ENCODE assay signal across 8 cellular contexts in genomic region chr4:101790521-101791188, GRCh38. TPM values are rescaled to one million over a fixed set of nuclear protein-coding genes. Genes with fewer than 3 reads are reported as not detected.
DNase-seq lines count a peak whose midpoint lies in the region; ATAC-seq and TF ChIP-seq lines count a peak whose summit lies in the region.

Gene BANK1 (plus strand): TSS chr4:101790730. CDS start chr4:101790881, 151 bp downstream.

- H3K4me1 ChIP-seq in Karpas-422 (ENCODE audit: low read length) (peaks cover 58% of the 10 kb centered on the region), ectodermal cell (ENCODE audit: control insufficient read depth, insufficient read depth, low read length) (peaks cover 4% of the 10 kb centered on the region), liver (ENCODE audit: control insufficient read depth in 4 of 4, insufficient read depth in 4 of 4, low read length in 3 of 4) (peaks cover 0 to 11% (median 5%) of the 10 kb centered on the region in 4 donors)

- peak; percentile 89 for DNase-seq in GM06990 (ENCODE audit: extremely low read depth, insufficient read length)
- DNase-seq in Karpas-422: peak; percentile 96
- DNase-seq in WTC11 (ENCODE audit: low spot score): peak; percentile 85
- DNase-seq in stimulated activated CD8-positive, alpha-beta memory T cell treated with anti-CD3 and anti-CD28 coated beads, Interleukin-4, amount 100 ng/mL, for 48 hours: peak; percentile 51
- DNase-seq in NCI-H1417 treated with DMSO at 0.1 percent for 48 hours (lab: John Stamatoyannopoulos, UW): no peak

- H3K36me3 ChIP-seq in GM06990 (ENCODE audit: control insufficient read depth, insufficient read depth, low read length) (no peaks in the 10 kb centered on the region), Karpas-422 (ENCODE audit: insufficient read depth, low read length) (no peaks in the 10 kb centered on the region), ectodermal cell (ENCODE audit: control insufficient read depth, insufficient read depth, low read length) (no peaks in the 10 kb centered on the region), liver (ENCODE audit: control insufficient read depth in 4 of 4, insufficient read depth in 3 of 4, low read depth in 1 of 4, low read length in 3 of 4) (no peaks in the 10 kb centered on the region)

- H3K27me3 Mint-ChIP-seq in WTC11 (ENCODE audit: low read depth): peaks cover 3% of the 10 kb centered on the region; the same call in 1 of the 2 replicates

- peak within 1 kb of the TSS; percentile 93 for H3K27ac ChIP-seq in Karpas-422 (ENCODE audit: low read length)
- no peak within 1 kb of the TSS for H3K27ac ChIP-seq in ectodermal cell (ENCODE audit: insufficient read depth, low read depth, low read length, poor library complexity, severe bottlenecking)
- no peak within 1 kb of the TSS for H3K27ac ChIP-seq in liver (ENCODE audit: low read depth in 1 of 2, low read length in 2 of 2)

- peak within 1 kb of the TSS; percentile 82; the same call in 1 of the 2 replicates for H3K27ac Mint-ChIP-seq in WTC11

- no peaks in the 10 kb centered on the region for H4K20me1 ChIP-seq in Karpas-422 (ENCODE audit: insufficient read depth, low read depth, low read length)

- POLR2A ChIA-PET in WTC11 (lab: Charles Lee): no interaction called here

- peak; percentile 100 for ATAC-seq in GM21786 (IDR thresholded peaks at IDR 0.05; ENCODE audit: unreplicated experiment)
- ATAC-seq in WTC11: peak; percentile 94

- 21 to 26% methylated on average over 45 of the region's 45 CpGs for WGBS in ectodermal cell, 2 experiments
- 6% methylated on average over 45 of the region's 45 CpGs for WGBS in liver

- CTCF ChIA-PET in WTC11 (lab: Charles Lee): no interaction called here

- H3K9me3 Mint-ChIP-seq in WTC11: peaks cover 11% of the 10 kb centered on the region

- no peaks in the 10 kb centered on the region for H3K9me2 ChIP-seq in Karpas-422 (replicated peaks; ENCODE audit: insufficient read depth, low read length)

- H3K4me3 ChIP-seq in GM06990 (replicated peaks; ENCODE audit: low read depth, low read length): peak within 1 kb of the TSS; percentile 75
- peak within 1 kb of the TSS; percentile 91 for H3K4me3 ChIP-seq in Karpas-422 (ENCODE audit: low read length)
- H3K4me3 ChIP-seq in ectodermal cell (ENCODE audit: insufficient read depth, low read depth, low read length): peak within 1 kb of the TSS; percentile 39
- peak within 1 kb of the TSS in 2 of 3 donors; percentile 55 to 59 for H3K4me3 ChIP-seq in liver (ENCODE audit: low read depth in 1 of 3, low read length in 3 of 3)

- H3K79me2 ChIP-seq in Karpas-422 (ENCODE audit: low read length): peaks cover 47% of the 10 kb centered on the region

- H3K4me1 Mint-ChIP-seq in WTC11: peaks cover 17% of the 10 kb centered on the region

- peak within 1 kb of the TSS; percentile 64; the same call in 1 of the 2 replicates for H2AFZ ChIP-seq in Karpas-422 (ENCODE audit: low read length)

- H3K4me3 Mint-ChIP-seq in WTC11: peak within 1 kb of the TSS; percentile 69

- TF ChIP-seq CTCF in GM06990 (IDR thresholded peaks at IDR 0.05; ENCODE audit: insufficient read depth, low read length, poor library complexity, severe bottlenecking): peak; percentile 59
- TF ChIP-seq CTCF in WTC11 (IDR thresholded peaks at IDR 0.05): no peak
- TF ChIP-seq CTCF in liver (IDR thresholded peaks at IDR 0.05; ENCODE audit: low read depth, low read length, missing input control): no peak

- H3K4me2 ChIP-seq in Karpas-422 (ENCODE audit: low read depth, low read length, poor library complexity, severe bottlenecking): peak within 1 kb of the TSS; percentile 98

- H3K9me3 ChIP-seq in Karpas-422 (ENCODE audit: low read length) (no peaks in the 10 kb centered on the region), ectodermal cell (ENCODE audit: control insufficient read depth, low read length) (no peaks in the 10 kb centered on the region), liver (ENCODE audit: control insufficient read depth in 4 of 4, low read length in 3 of 4) (no peaks in the 10 kb centered on the region)

- TF ChIP-seq RAD21 in liver (IDR thresholded peaks at IDR 0.05): no peak

- H3K36me3 Mint-ChIP-seq in WTC11: peaks cover 8% of the 10 kb centered on the region

- H3K9ac ChIP-seq in Karpas-422 (ENCODE audit: low read length) (peak within 1 kb of the TSS; percentile 94), liver (ENCODE audit: low read depth in 1 of 2, low read length in 2 of 2) (peak within 1 kb of the TSS; percentile 31 to 45)

- no peaks in the 10 kb centered on the region for H3K27me3 ChIP-seq in GM06990 (replicated peaks; ENCODE audit: control insufficient read depth, insufficient read depth, low read length)
- no peaks in the 10 kb centered on the region for H3K27me3 ChIP-seq in Karpas-422 (ENCODE audit: low read length)
- H3K27me3 ChIP-seq in ectodermal cell (ENCODE audit: control insufficient read depth, insufficient read depth, low read length, poor library complexity, severe bottlenecking): no peaks in the 10 kb centered on the region
- H3K27me3 ChIP-seq in liver (ENCODE audit: control insufficient read depth in 4 of 4, insufficient read depth in 4 of 4, low read length in 3 of 4): peaks cover 0 to 3% (median 0%) of the 10 kb centered on the region in 4 donors

TF ChIP-seq in WTC11, 78 proteins besides CTCF, POLR2A, EP300 and RAD21 (continues in another document):
- TF ChIP-seq ATF6 (CRISPR knock-in tag; IDR thresholded peaks at IDR 0.05): no peak
- TF ChIP-seq E2F1 (CRISPR knock-in tag; IDR thresholded peaks at IDR 0.05): peak; percentile 52; the same call in 1 of the 2 replicates
- no peak for TF ChIP-seq ZNF671 (CRISPR knock-in tag; IDR thresholded peaks at IDR 0.05)
- TF ChIP-seq ZNF423 (CRISPR knock-in tag; IDR thresholded peaks at IDR 0.05): peak; percentile 93

TF ChIP-seq in liver, 16 proteins besides CTCF, POLR2A, EP300 and RAD21:
- TF ChIP-seq SP1 (IDR thresholded peaks at IDR 0.05) (no peak), TAF1 (conservative IDR thresholded peaks at IDR 0.05) (no peak), HNF4G (IDR thresholded peaks at IDR 0.05) (no peak), ZBTB33 (IDR thresholded peaks at IDR 0.05) (no peak), REST (IDR thresholded peaks at IDR 0.05) (no peak), YY1 (IDR thresholded peaks at IDR 0.05) (no peak), JUND (IDR thresholded peaks at IDR 0.05) (no peak), HNF4A (conservative IDR thresholded peaks at IDR 0.05) (no peak)

RNA-seq across cellular contexts. Expression of gene BANK1, which starts in this region (rescaled TPM):
- total RNA-seq in Karpas-422 (2014; rRNA removed; shearing (Covaris generic); ENCODE audit: low replicate concordance): 37.5 and 52.6 TPM in 2 replicates
- 0.53 to 0.87 TPM (median 0.68 TPM) in 3 replicates for total RNA-seq in WTC11 (2021)
- polyA plus RNA-seq in ectodermal cell (2013, experiment 1 of 4): 0.80 TPM
- polyA plus RNA-seq in ectodermal cell (2013, experiment 2 of 4): 0.28 TPM
- polyA plus RNA-seq in ectodermal cell (2013, experiment 3 of 4): 0.53 TPM
- 0.32 TPM for polyA plus RNA-seq in ectodermal cell (2013, experiment 4 of 4)
- 1 to 10 TPM in 1 of 2 donors, under 1 TPM in 1; 0.17 to 1.7 TPM for total RNA-seq in liver
- under 1 TPM; 0.06 to 0.54 TPM for polyA plus RNA-seq in liver

Comparison
In these comparisons a context has a peak if more than half of its experiments do, and no peak if none do; other contexts are left out.
1. RNA of gene BANK1 (total RNA-seq): 37.5 to 52.6 TPM in Karpas-422; 0.17 to 1.7 TPM in liver and 0.53 to 0.87 TPM in WTC11; every median in the first group is over 10 times any median in the second.
2. Peak in DNase-seq and ATAC-seq in WTC11; RNA of the gene not detected or under 1 TPM.
3. H3K4me3 ChIP-seq: peak in every context shown above with its lines; median percentile 91 in Karpas-422; 75 in GM06990; 57 in liver; 39 in ectodermal cell.